In genomic region chr11:568306-569259, GRCh38 we compare ENCODE assay signal across 1 cellular context.
TF ChIP-seq lines count a peak whose summit lies in the region.

No MANE protein-coding gene starts in this region.

TF ChIP-seq in K562, 482 proteins besides CTCF, POLR2A, EP300 and RAD21 (continued from another document and continues in another):
- no peak for TF ChIP-seq ZBTB33 (CRISPR knock-in tag; IDR thresholded peaks at IDR 0.05)
- no peak for TF ChIP-seq KLF13 (tag; IDR thresholded peaks at IDR 0.05; ENCODE audit: borderline replicate concordance, low read depth)
- TF ChIP-seq ZC3H11A (IDR thresholded peaks at IDR 0.05; ENCODE audit: low read depth, low read length): no peak
- no peak for TF ChIP-seq ARID4B (CRISPR knock-in tag; IDR thresholded peaks at IDR 0.05)
- no peak for TF ChIP-seq KDM4B (IDR thresholded peaks at IDR 0.05; ENCODE audit: borderline replicate concordance in 2 of 2, low read depth in 1 of 2)
- TF ChIP-seq TBL1XR1 (IDR thresholded peaks at IDR 0.05; ENCODE audit: low read length in 2 of 2): no peak
- peak; percentile 27; the same call in 1 of the 2 replicates for TF ChIP-seq KAT7 (CRISPR knock-in tag; IDR thresholded peaks at IDR 0.05; ENCODE audit: borderline replicate concordance)
- TF ChIP-seq ZNF444 (CRISPR knock-in tag; IDR thresholded peaks at IDR 0.05): no peak
- no peak for TF ChIP-seq ZNF316 (IDR thresholded peaks at IDR 0.05)
- TF ChIP-seq SPI1 (IDR thresholded peaks at IDR 0.05; ENCODE audit: borderline replicate concordance, low read depth, low read length): no peak
- TF ChIP-seq ZKSCAN8 (CRISPR knock-in tag; IDR thresholded peaks at IDR 0.05): no peak
- peak; percentile 61; the same call in 1 of the 2 replicates for TF ChIP-seq SIN3B (IDR thresholded peaks at IDR 0.05; ENCODE audit: low read depth)
- TF ChIP-seq GATAD2B (IDR thresholded peaks at IDR 0.05; ENCODE audit: borderline replicate concordance): peak; percentile 98
- peak; percentile 58; the same call in 1 of the 2 replicates for TF ChIP-seq ESRRA (IDR thresholded peaks at IDR 0.05; ENCODE audit: borderline replicate concordance, low read depth)
- no peak for TF ChIP-seq CUX1 (CRISPR knock-in tag; IDR thresholded peaks at IDR 0.05)
- no peak for TF ChIP-seq TARDBP (IDR thresholded peaks at IDR 0.05)
- TF ChIP-seq ELF1 (tag; IDR thresholded peaks at IDR 0.05): peak; percentile 73
- TF ChIP-seq PCBP1 (IDR thresholded peaks at IDR 0.05; ENCODE audit: low read depth, low read length, poor library complexity, severe bottlenecking): peak; percentile 36
- no peak for TF ChIP-seq CAMTA2 (CRISPR knock-in tag; conservative IDR thresholded peaks at IDR 0.05)
- no peak for TF ChIP-seq NCOA2 (IDR thresholded peaks at IDR 0.05; ENCODE audit: partially characterized antibody in 2 of 2)
- no peak for TF ChIP-seq ZNF561 (CRISPR knock-in tag; conservative IDR thresholded peaks at IDR 0.05)
- no peak for TF ChIP-seq BACH1 (tag; IDR thresholded peaks at IDR 0.05)
- no peak for TF ChIP-seq BRD9 (IDR thresholded peaks at IDR 0.05; ENCODE audit: low read depth, partially characterized antibody)
- TF ChIP-seq NCOA6 (IDR thresholded peaks at IDR 0.05): no peak
- TF ChIP-seq SAFB (IDR thresholded peaks at IDR 0.05; ENCODE audit: borderline replicate concordance, low read depth, low read length): peak; percentile 69; the same call in 1 of the 2 replicates
- TF ChIP-seq CREB1 (IDR thresholded peaks at IDR 0.05): peak; percentile 83
- peak; percentile 83 for TF ChIP-seq CREB1 (CRISPR knock-in tag; IDR thresholded peaks at IDR 0.05)
- TF ChIP-seq TRIM25 (IDR thresholded peaks at IDR 0.05; ENCODE audit: borderline replicate concordance): no peak
- no peak for TF ChIP-seq NFE2 (IDR thresholded peaks at IDR 0.05; ENCODE audit: low read depth)
- no peak for TF ChIP-seq ZNF277 (CRISPR knock-in tag; IDR thresholded peaks at IDR 0.05; ENCODE audit: borderline replicate concordance)
- TF ChIP-seq SIX5 (IDR thresholded peaks at IDR 0.05; ENCODE audit: borderline replicate concordance in 1 of 2, insufficient read depth in 1 of 2, low read depth in 1 of 2, low read length in 2 of 2): peak in 1 of 2 experiments; percentile 20; a peak in 1 of 4 replicates
- no peak for TF ChIP-seq ZBTB5 (IDR thresholded peaks at IDR 0.05)
- no peak for TF ChIP-seq BDP1 (IDR thresholded peaks at IDR 0.05; ENCODE audit: insufficient read depth, insufficient read length)
- TF ChIP-seq RBM17 (IDR thresholded peaks at IDR 0.05; ENCODE audit: borderline replicate concordance, low read depth, low read length): no peak
- no peak for TF ChIP-seq TCF3 (CRISPR knock-in tag; IDR thresholded peaks at IDR 0.05)
- no peak for TF ChIP-seq YBX1 (IDR thresholded peaks at IDR 0.05)
- peak; percentile 46 for TF ChIP-seq HMGN3 (IDR thresholded peaks at IDR 0.05; ENCODE audit: borderline replicate concordance, extremely low read depth, insufficient read length, low read depth, low read length)
- TF ChIP-seq VEZF1 (CRISPR knock-in tag; IDR thresholded peaks at IDR 0.05): peak; percentile 95
- TF ChIP-seq PHF8 (IDR thresholded peaks at IDR 0.05; ENCODE audit: borderline replicate concordance, low read length): peak; percentile 69; the same call in 1 of the 2 replicates
- TF ChIP-seq ZNF280A (IDR thresholded peaks at IDR 0.05; ENCODE audit: low read depth, partially characterized antibody): no peak
- no peak for TF ChIP-seq IFI16 (CRISPR knock-in tag; IDR thresholded peaks at IDR 0.05)
- TF ChIP-seq ZNF41 (CRISPR knock-in tag; conservative IDR thresholded peaks at IDR 0.05): no peak; the same call in 1 of the 2 replicates
